ENCODE assay signal across 8 cellular contexts in genomic region chrX:51802917-51803688, GRCh38. TPM values are rescaled to one million over a fixed set of nuclear protein-coding genes. Genes with fewer than 3 reads are reported as not detected.
DNase-seq lines count a peak whose midpoint lies in the region; ATAC-seq and TF ChIP-seq lines count a peak whose summit lies in the region.

No MANE protein-coding gene starts in this region.

- H3K4me2 ChIP-seq in PC-9 = peak overlapping the region; percentile 66

- ATAC-seq in CD4-positive, alpha-beta T cell (ENCODE audit: poor library complexity) = peak; percentile 86
- peak; percentile 93 for ATAC-seq in GM19397 (IDR thresholded peaks at IDR 0.05; ENCODE audit: unreplicated experiment)
- ATAC-seq in foreskin keratinocyte = peak; percentile 85

- CTCF ChIA-PET in CD4-positive, alpha-beta T cell (lab: Charles Lee) = interaction anchor here (1.4 kb wide), 1 partner anchor 458 kb away, joined by 6 read pairs; no protein-coding TSS in a partner anchor
- CTCF ChIA-PET in PC-9 (lab: Charles Lee) = no interaction called here

- H2AFZ ChIP-seq in PC-9 = peak overlapping the region; percentile 85

- no peaks in the 10 kb centered on the region for H3K27me3 Mint-ChIP-seq in CD4-positive, alpha-beta T cell
- peaks cover 5% of the 10 kb centered on the region for H3K27me3 Mint-ChIP-seq in activated T-helper 2 cell treated with anti-CD3 and anti-CD28 coated beads, Interferon-gamma antibody, Interleukin-2, Interleukin-4, amounts not matched to agents 10 μg/mL and 5 μg/mL and 100 μg/mL, durations not matched to agents 14 hours and 24 hours and 36 hours (ENCODE audit: low read depth)

- intact Hi-C loops in CD4-positive, alpha-beta T cell (cut with DNase I, micrococcal nuclease) = loop anchor here in 1 of 2 experiments (5.0 to 10.0 kb wide), 2 partner anchors 161 to 462 kb away; no protein-coding TSS in a partner anchor
- intact Hi-C loops in PC-9 (cut with micrococcal nuclease; ENCODE audit: unreplicated experiment) = no loop called here
- intact Hi-C loops in activated T-helper 2 cell treated with anti-CD3 and anti-CD28 coated beads, Interferon-gamma antibody, Interleukin-2, Interleukin-4, amounts not matched to agents 10 μg/mL and 5 μg/mL and 100 μg/mL, durations not matched to agents 14 hours and 24 hours and 36 hours (cut with micrococcal nuclease) = loop anchor here (1.0 to 10.0 kb wide), 3 partner anchors 60 to 162 kb away; partner anchors contain the start of genes GSPT2 and MAGED1
- intact Hi-C loops in testis (cut with DNase I; ENCODE audit: low total_unique reads) = no loop called here

- no peaks in the 10 kb centered on the region for H3K9me2 ChIP-seq in PC-9 (ENCODE audit: insufficient read depth)

- no peaks in the 10 kb centered on the region for H4K20me1 ChIP-seq in PC-9 (ENCODE audit: insufficient read depth)

- no peaks in the 10 kb centered on the region for H3K79me2 ChIP-seq in PC-9 (ENCODE audit: low read depth)

- H3K4me3 Mint-ChIP-seq in CD4-positive, alpha-beta T cell = peak overlapping the region; percentile 93
- peak overlapping the region; percentile 92 for H3K4me3 Mint-ChIP-seq in activated T-helper 2 cell treated with anti-CD3 and anti-CD28 coated beads, Interferon-gamma antibody, Interleukin-2, Interleukin-4, amounts not matched to agents 10 μg/mL and 5 μg/mL and 100 μg/mL, durations not matched to agents 14 hours and 24 hours and 36 hours (ENCODE audit: low read depth)

- H3K27me3 ChIP-seq in CD4-positive, alpha-beta T cell (ENCODE audit: control insufficient read depth, insufficient read depth, low read length) = no peaks in the 10 kb centered on the region
- no peaks in the 10 kb centered on the region for H3K27me3 ChIP-seq in PC-9 (ENCODE audit: insufficient read depth, low read depth)
- no peaks in the 10 kb centered on the region for H3K27me3 ChIP-seq in foreskin keratinocyte
- H3K27me3 ChIP-seq in neutrophil = no peaks in the 10 kb centered on the region
- H3K27me3 ChIP-seq in testis = no peaks in the 10 kb centered on the region

- H3K36me3 ChIP-seq in PC-9 (ENCODE audit: low read depth) (no peaks in the 10 kb centered on the region), neutrophil (no peaks in the 10 kb centered on the region), testis (ENCODE audit: low read depth, missing control alignments) (no peaks in the 10 kb centered on the region)

- no peaks in the 10 kb centered on the region for H3K4me1 ChIP-seq in PC-9 (replicated peaks; ENCODE audit: insufficient read depth)
- peaks cover 6% of the 10 kb centered on the region for H3K4me1 ChIP-seq in foreskin keratinocyte
- no peaks in the 10 kb centered on the region for H3K4me1 ChIP-seq in neutrophil (ENCODE audit: control insufficient read depth in 1 of 2, insufficient read depth in 1 of 2, low read depth in 1 of 2, low read length in 1 of 2)
- no peaks in the 10 kb centered on the region for H3K4me1 ChIP-seq in testis

- no peaks in the 10 kb centered on the region for H3K9me3 ChIP-seq in CD4-positive, alpha-beta T cell (ENCODE audit: control insufficient read depth, low read length)
- H3K9me3 ChIP-seq in PC-9 (ENCODE audit: insufficient read depth, low read depth) (no peaks in the 10 kb centered on the region), neutrophil (no peaks in the 10 kb centered on the region), testis (no peaks in the 10 kb centered on the region)

- peak; percentile 9 to 52 (median 38) for DNase-seq in CD4-positive, alpha-beta T cell
- peak; percentile 55 for DNase-seq in HK-2 (ENCODE audit: unreplicated experiment)
- DNase-seq in PC-9 = peak in 1 of 2 experiments; percentile 5
- DNase-seq in activated T-helper 2 cell treated with anti-CD3 and anti-CD28 coated beads, Interferon-gamma antibody, Interleukin-2, Interleukin-4, amounts not matched to agents 10 μg/mL and 5 μg/mL and 100 μg/mL, durations not matched to agents 14 hours and 24 hours and 36 hours (ENCODE audit: low spot score) = peak; percentile 31
- peak; percentile 33 to 55 for DNase-seq in foreskin keratinocyte
- peak; percentile 80 for DNase-seq in testis

- no peaks in the 10 kb centered on the region for H3F3A ChIP-seq in PC-9 (ENCODE audit: insufficient read depth, low read depth)

- peaks cover 30% of the 10 kb centered on the region for H3K4me1 Mint-ChIP-seq in CD4-positive, alpha-beta T cell (ENCODE audit: low read depth)
- peaks cover 18% of the 10 kb centered on the region for H3K4me1 Mint-ChIP-seq in activated T-helper 2 cell treated with anti-CD3 and anti-CD28 coated beads, Interferon-gamma antibody, Interleukin-2, Interleukin-4, amounts not matched to agents 10 μg/mL and 5 μg/mL and 100 μg/mL, durations not matched to agents 14 hours and 24 hours and 36 hours (ENCODE audit: low read depth)

- peak; percentile 41 for TF ChIP-seq CTCF in CD4-positive, alpha-beta T cell (IDR thresholded peaks at IDR 0.05)
- peak; percentile 29; the same call in 1 of the 2 replicates for TF ChIP-seq CTCF in PC-9 (conservative IDR thresholded peaks at IDR 0.05)
- TF ChIP-seq CTCF in foreskin keratinocyte (conservative IDR thresholded peaks at IDR 0.05) = peak; percentile 37
- TF ChIP-seq CTCF in neutrophil (IDR thresholded peaks at IDR 0.05) = no peak
- no peak for TF ChIP-seq CTCF in testis (IDR thresholded peaks at IDR 0.05)

- peak overlapping the region; percentile 63 for H3K4me3 ChIP-seq in PC-9
- H3K4me3 ChIP-seq in neutrophil (ENCODE audit: low read depth in 1 of 2, low read length in 1 of 2) = peak overlapping the region; percentile 38 to 60
- peak overlapping the region; percentile 57 to 71 for H3K4me3 ChIP-seq in testis

- peak overlapping the region; percentile 41 for H3K27ac ChIP-seq in CD4-positive, alpha-beta T cell (ENCODE audit: low read depth, low read length)
- H3K27ac ChIP-seq in PC-9 = peak overlapping the region; percentile 34; the same call in 1 of the 2 replicates
- H3K27ac ChIP-seq in foreskin keratinocyte = peak overlapping the region; percentile 15
- H3K27ac ChIP-seq in neutrophil = peak overlapping the region; percentile 51
- H3K27ac ChIP-seq in testis = peak overlapping the region; percentile 50 to 55

- BruUV-seq in PC-9 (replicated peaks; lab: Mats Ljungman, UMichigan) = TSS peak; percentile 77

- no peak for TF ChIP-seq POLR2A in testis (IDR thresholded peaks at IDR 0.05)

- 1% methylated on average over 20 to 26 of the region's 26 CpGs for WGBS in testis, 2 donors

- H3K27ac Mint-ChIP-seq in CD4-positive, alpha-beta T cell = peak overlapping the region; percentile 94
- peak overlapping the region; percentile 92 for H3K27ac Mint-ChIP-seq in activated T-helper 2 cell treated with anti-CD3 and anti-CD28 coated beads, Interferon-gamma antibody, Interleukin-2, Interleukin-4, amounts not matched to agents 10 μg/mL and 5 μg/mL and 100 μg/mL, durations not matched to agents 14 hours and 24 hours and 36 hours

- POLR2A ChIA-PET in CD4-positive, alpha-beta T cell (lab: Charles Lee) = interaction anchor here (0.6 to 1.1 kb wide), 2 partner anchors 30 to 60 kb away, joined by 3 to 12 read pairs; partner anchors contain the start of gene GSPT2
- POLR2A ChIA-PET in PC-9 (lab: Charles Lee; ENCODE audit: unreplicated experiment) = no interaction called here

- H3K36me3 Mint-ChIP-seq in CD4-positive, alpha-beta T cell (ENCODE audit: low read depth) = peaks cover 18% of the 10 kb centered on the region
- H3K36me3 Mint-ChIP-seq in activated T-helper 2 cell treated with anti-CD3 and anti-CD28 coated beads, Interferon-gamma antibody, Interleukin-2, Interleukin-4, amounts not matched to agents 10 μg/mL and 5 μg/mL and 100 μg/mL, durations not matched to agents 14 hours and 24 hours and 36 hours (ENCODE audit: low read depth) = peaks cover 8% of the 10 kb centered on the region

- no peaks in the 10 kb centered on the region for H3K9me3 Mint-ChIP-seq in CD4-positive, alpha-beta T cell
- H3K9me3 Mint-ChIP-seq in activated T-helper 2 cell treated with anti-CD3 and anti-CD28 coated beads, Interferon-gamma antibody, Interleukin-2, Interleukin-4, amounts not matched to agents 10 μg/mL and 5 μg/mL and 100 μg/mL, durations not matched to agents 14 hours and 24 hours and 36 hours = no peaks in the 10 kb centered on the region

RNA-seq across cellular contexts. Expression of gene GSPT2, which starts 59.9 kb away (rescaled TPM):
- 1 to 10 TPM; 6.8 to 7.8 TPM for total RNA-seq in CD4-positive, alpha-beta T cell
- not detected in 2 replicates for total RNA-seq in PC-9 (2021)
- total RNA-seq in activated T-helper 2 cell treated with anti-CD3 and anti-CD28 coated beads, Interferon-gamma antibody, Interleukin-2, Interleukin-4, amounts not matched to agents 10 μg/mL and 5 μg/mL and 100 μg/mL, durations not matched to agents 14 hours and 24 hours and 36 hours = 11.4 and 12.1 TPM in 2 replicates
- 4.1 and 4.4 TPM in 2 replicates for total RNA-seq in foreskin keratinocyte
- polyA plus RNA-seq in foreskin keratinocyte = 2.3 and 2.6 TPM in 2 replicates
- 10 to 100 TPM; 25.0 to 25.7 TPM for total RNA-seq in testis
- 24.3 TPM for polyA plus RNA-seq in testis (ENCODE audit: insufficient read depth, low read depth, low replicate concordance)

Comparison
In these comparisons a context has a peak if more than half of its experiments do, and no peak if none do; other contexts are left out.
1. CTCF ChIP-seq: peak in CD4-positive, alpha-beta T cell (single experiment), PC-9 (single experiment) and foreskin keratinocyte (single experiment); none in neutrophil (single experiment) and testis (0 of 3).
2. Peak in every context shown above with its lines, with median percentiles within 50 percentile points of each other: ATAC-seq, H3K27ac ChIP-seq and H3K4me3 ChIP-seq.